ENCODE assay signal across 9 cellular contexts in the genomic region with DNA sequence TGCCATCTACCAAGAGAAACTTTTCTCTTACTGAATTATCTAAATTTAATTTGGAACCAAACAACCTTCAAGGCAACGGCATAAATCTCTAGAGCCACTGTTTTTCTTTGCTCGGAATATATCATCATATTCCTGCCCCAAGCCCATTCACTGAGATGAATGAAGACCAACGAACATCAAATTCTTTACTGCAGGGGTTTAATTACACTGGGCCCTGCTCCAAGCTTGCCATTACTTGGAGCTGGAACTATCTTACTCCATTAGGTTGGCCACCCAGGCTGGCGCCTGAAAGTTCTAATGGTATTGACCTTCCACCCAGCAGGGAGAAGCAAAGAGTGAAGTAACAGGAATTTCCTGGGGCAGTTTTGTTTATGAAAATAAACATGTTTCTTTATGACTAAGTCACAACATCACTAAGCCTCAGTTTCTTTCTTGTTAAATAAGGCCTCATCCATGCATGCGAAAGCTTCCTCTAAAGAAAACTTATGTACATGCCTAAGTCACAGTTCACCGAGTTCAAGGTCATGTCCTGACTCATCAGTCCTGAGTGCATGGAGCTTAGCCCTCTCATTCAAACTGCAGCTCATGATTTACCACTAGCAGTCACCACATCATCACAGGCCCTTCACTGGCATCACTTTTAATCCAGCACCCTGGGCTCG. TPM values are rescaled to one million over a fixed set of nuclear protein-coding genes. Genes with fewer than 3 reads are reported as not detected.
DNase-seq lines count a peak whose midpoint lies in the region; ATAC-seq and TF ChIP-seq lines count a peak whose summit lies in the region.
"Had no signal": no experiment of that assay in that cellular context is flagged by ENCODE, and none has a peak within 500 bp of the region (broad histone marks: within the 10 kb centered on the region; RNA-seq: fewer than 3 reads in every experiment).

No MANE protein-coding gene starts in this region.

- no peak overlapping the region for H2AFZ ChIP-seq in hepatocyte

- H3K36me3 ChIP-seq in HEK293 (ENCODE audit: control insufficient read depth in 2 of 2, insufficient read depth in 1 of 2, low read length in 2 of 2): peaks cover 0 to 4% of the 10 kb centered on the region in 2 experiments; a peak in 1 of 3 replicates
- no peaks in the 10 kb centered on the region for H3K36me3 ChIP-seq in hepatocyte (replicated peaks; ENCODE audit: insufficient read depth, low read depth)

- H3K9me3 ChIP-seq in HEK293 (ENCODE audit: control insufficient read depth, insufficient read depth, low read depth, low read length) (no peaks in the 10 kb centered on the region), hepatocyte (ENCODE audit: low read depth) (no peaks in the 10 kb centered on the region)

- H3K27ac ChIP-seq in HEK293 (ENCODE audit: extremely low read depth, low read depth, low read length) (peak overlapping the region; percentile 81), hepatocyte (no peak overlapping the region)

- no peaks in the 10 kb centered on the region for H4K20me1 ChIP-seq in hepatocyte (ENCODE audit: insufficient read depth, poor library complexity, severe bottlenecking)

- H3K4me2 ChIP-seq in hepatocyte: no peak overlapping the region

- TF ChIP-seq CTCF in HEK293 (tag by site-specific recombination; IDR thresholded peaks at IDR 0.05) (no peak), hepatocyte (IDR thresholded peaks at IDR 0.05; ENCODE audit: poor library complexity) (no peak)

- POLR2A ChIA-PET in HEK293 (lab: Yijun Ruan, JAX): interaction anchor here (1.0 to 2.5 kb wide), 7 partner anchors 15 to 158 kb away, joined by 3 to 16 read pairs (median 5); a partner anchor contains a TSS

- no peaks in the 10 kb centered on the region for H3K27me3 ChIP-seq in hepatocyte

- no peaks in the 10 kb centered on the region for H3K9me2 ChIP-seq in hepatocyte (replicated peaks; ENCODE audit: insufficient read depth)

- CTCF ChIA-PET in HEK293 (lab: Yijun Ruan, JAX): interaction anchor here (0.7 to 1.6 kb wide), 7 partner anchors 26 to 1950 kb away, joined by 3 to 4 read pairs (median 3); no protein-coding TSS in a partner anchor

- peaks cover 17% of the 10 kb centered on the region for H3K4me1 ChIP-seq in HEK293 (ENCODE audit: control insufficient read depth, insufficient read depth, low read length)
- peaks cover 4% of the 10 kb centered on the region for H3K4me1 ChIP-seq in hepatocyte (ENCODE audit: insufficient read depth)

- 81% methylated on average over 7 of the region's 7 CpGs for WGBS in hepatocyte (ENCODE audit: low lambda C conversion rate, missing lambda C conversion rate)

- ATAC-seq in GM18502 (IDR thresholded peaks at IDR 0.05; ENCODE audit: poor library complexity, unreplicated experiment): peak; percentile 77

- DNase-seq in NCI-H69 (lab: John Stamatoyannopoulos, UW) (peak; percentile 93), hepatocyte (ENCODE audit: low spot score) (peak; percentile 6), COLO668 (lab: John Stamatoyannopoulos, UW; ENCODE audit: unreplicated experiment) (no peak), GDM1 (lab: John Stamatoyannopoulos, UW) (no peak), mesenteric fat pad (ENCODE audit: low spot score) (no peak)
- DNase-seq in activated naive CD4-positive, alpha-beta T cell treated with anti-CD3 and anti-CD28 coated beads, Interleukin-2, amount 50 U/mL, for 16 hours: no peak
- DNase-seq: posterior cingulate gyrus had no signal

- H3K79me2 ChIP-seq in hepatocyte: no peaks in the 10 kb centered on the region

- H3K4me3 ChIP-seq in HEK293 (ENCODE audit: low read depth, low read length) (no peak overlapping the region), hepatocyte (no peak overlapping the region)

TF ChIP-seq in HEK293, 187 proteins besides CTCF, POLR2A, EP300 and RAD21 (continues in another document):
- TF ChIP-seq ZNF266 (tag by site-specific recombination; IDR thresholded peaks at IDR 0.05; ENCODE audit: low read depth) (no peak), ZNF223 (tag by site-specific recombination; IDR thresholded peaks at IDR 0.05) (no peak), ZNF664 (tag by site-specific recombination; IDR thresholded peaks at IDR 0.05) (no peak), ZNF792 (tag by site-specific recombination; IDR thresholded peaks at IDR 0.05) (no peak), ZNF324 (tag by site-specific recombination; IDR thresholded peaks at IDR 0.05) (peak; percentile 68), HOXD13 (CRISPR knock-in tag; IDR thresholded peaks at IDR 0.05; ENCODE audit: borderline replicate concordance) (no peak), SP7 (tag by site-specific recombination; IDR thresholded peaks at IDR 0.05) (peak; percentile 85), ZNF341 (tag by site-specific recombination; IDR thresholded peaks at IDR 0.05; ENCODE audit: low read depth) (peak; percentile 64), HOXC10 (CRISPR knock-in tag; IDR thresholded peaks at IDR 0.05) (no peak), OVOL3 (tag by site-specific recombination; IDR thresholded peaks at IDR 0.05) (peak; percentile 65; the same call in 1 of the 2 replicates), ZNF211 (tag by site-specific recombination; IDR thresholded peaks at IDR 0.05; ENCODE audit: low read depth) (no peak), ZNF366 (tag by site-specific recombination; conservative IDR thresholded peaks at IDR 0.05) (peak; percentile 70), ZFP41 (tag by site-specific recombination; IDR thresholded peaks at IDR 0.05; ENCODE audit: borderline replicate concordance) (no peak), KLF1 (tag by site-specific recombination; IDR thresholded peaks at IDR 0.05) (no peak), YY2 (tag by site-specific recombination; IDR thresholded peaks at IDR 0.05) (no peak)
- TF ChIP-seq, protein P1, sequence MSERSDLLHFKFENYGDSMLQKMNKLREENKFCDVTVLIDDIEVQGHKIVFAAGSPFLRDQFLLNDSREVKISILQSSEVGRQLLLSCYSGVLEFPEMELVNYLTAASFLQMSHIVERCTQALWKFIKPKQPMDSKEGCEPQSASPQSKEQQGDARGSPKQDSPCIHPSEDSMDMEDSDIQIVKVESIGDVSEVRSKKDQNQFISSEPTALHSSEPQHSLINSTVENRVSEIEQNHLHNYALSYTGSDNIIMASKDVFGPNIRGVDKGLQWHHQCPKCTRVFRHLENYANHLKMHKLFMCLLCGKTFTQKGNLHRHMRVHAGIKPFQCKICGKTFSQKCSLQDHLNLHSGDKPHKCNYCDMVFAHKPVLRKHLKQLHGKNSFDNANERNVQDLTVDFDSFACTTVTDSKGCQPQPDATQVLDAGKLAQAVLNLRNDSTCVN (tag by site-specific recombination; optimal IDR thresholded peaks at IDR 0.05): no peak
- TF ChIP-seq, protein P2, sequence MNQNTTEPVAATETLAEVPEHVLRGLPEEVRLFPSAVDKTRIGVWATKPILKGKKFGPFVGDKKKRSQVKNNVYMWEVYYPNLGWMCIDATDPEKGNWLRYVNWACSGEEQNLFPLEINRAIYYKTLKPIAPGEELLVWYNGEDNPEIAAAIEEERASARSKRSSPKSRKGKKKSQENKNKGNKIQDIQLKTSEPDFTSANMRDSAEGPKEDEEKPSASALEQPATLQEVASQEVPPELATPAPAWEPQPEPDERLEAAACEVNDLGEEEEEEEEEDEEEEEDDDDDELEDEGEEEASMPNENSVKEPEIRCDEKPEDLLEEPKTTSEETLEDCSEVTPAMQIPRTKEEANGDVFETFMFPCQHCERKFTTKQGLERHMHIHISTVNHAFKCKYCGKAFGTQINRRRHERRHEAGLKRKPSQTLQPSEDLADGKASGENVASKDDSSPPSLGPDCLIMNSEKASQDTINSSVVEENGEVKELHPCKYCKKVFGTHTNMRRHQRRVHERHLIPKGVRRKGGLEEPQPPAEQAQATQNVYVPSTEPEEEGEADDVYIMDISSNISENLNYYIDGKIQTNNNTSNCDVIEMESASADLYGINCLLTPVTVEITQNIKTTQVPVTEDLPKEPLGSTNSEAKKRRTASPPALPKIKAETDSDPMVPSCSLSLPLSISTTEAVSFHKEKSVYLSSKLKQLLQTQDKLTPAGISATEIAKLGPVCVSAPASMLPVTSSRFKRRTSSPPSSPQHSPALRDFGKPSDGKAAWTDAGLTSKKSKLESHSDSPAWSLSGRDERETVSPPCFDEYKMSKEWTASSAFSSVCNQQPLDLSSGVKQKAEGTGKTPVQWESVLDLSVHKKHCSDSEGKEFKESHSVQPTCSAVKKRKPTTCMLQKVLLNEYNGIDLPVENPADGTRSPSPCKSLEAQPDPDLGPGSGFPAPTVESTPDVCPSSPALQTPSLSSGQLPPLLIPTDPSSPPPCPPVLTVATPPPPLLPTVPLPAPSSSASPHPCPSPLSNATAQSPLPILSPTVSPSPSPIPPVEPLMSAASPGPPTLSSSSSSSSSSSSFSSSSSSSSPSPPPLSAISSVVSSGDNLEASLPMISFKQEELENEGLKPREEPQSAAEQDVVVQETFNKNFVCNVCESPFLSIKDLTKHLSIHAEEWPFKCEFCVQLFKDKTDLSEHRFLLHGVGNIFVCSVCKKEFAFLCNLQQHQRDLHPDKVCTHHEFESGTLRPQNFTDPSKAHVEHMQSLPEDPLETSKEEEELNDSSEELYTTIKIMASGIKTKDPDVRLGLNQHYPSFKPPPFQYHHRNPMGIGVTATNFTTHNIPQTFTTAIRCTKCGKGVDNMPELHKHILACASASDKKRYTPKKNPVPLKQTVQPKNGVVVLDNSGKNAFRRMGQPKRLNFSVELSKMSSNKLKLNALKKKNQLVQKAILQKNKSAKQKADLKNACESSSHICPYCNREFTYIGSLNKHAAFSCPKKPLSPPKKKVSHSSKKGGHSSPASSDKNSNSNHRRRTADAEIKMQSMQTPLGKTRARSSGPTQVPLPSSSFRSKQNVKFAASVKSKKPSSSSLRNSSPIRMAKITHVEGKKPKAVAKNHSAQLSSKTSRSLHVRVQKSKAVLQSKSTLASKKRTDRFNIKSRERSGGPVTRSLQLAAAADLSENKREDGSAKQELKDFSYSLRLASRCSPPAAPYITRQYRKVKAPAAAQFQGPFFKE (tag by site-specific recombination; IDR thresholded peaks at IDR 0.05; ENCODE audit: borderline replicate concordance): no peak
- TF ChIP-seq, protein P3, sequence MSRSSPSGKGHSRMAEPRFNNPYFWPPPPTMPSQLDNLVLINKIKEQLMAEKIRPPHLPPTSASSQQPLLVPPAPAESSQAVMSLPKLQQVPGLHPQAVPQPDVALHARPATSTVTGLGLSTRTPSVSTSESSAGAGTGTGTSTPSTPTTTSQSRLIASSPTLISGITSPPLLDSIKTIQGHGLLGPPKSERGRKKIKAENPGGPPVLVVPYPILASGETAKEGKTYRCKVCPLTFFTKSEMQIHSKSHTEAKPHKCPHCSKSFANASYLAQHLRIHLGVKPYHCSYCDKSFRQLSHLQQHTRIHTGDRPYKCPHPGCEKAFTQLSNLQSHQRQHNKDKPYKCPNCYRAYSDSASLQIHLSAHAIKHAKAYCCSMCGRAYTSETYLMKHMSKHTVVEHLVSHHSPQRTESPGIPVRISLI (tag by site-specific recombination; IDR thresholded peaks at IDR 0.05): no peak

RNA-seq across cellular contexts. Expression of a gene that starts 42.0 kb away (rescaled TPM):
- total RNA-seq in hepatocyte (109 and 117 TPM in 2 replicates), mesenteric fat pad (80.9 TPM)
- polyA plus RNA-seq in hepatocyte: 118 and 131 TPM in 2 replicates

RNA-seq across cellular contexts. Expression of a gene that starts 42.3 kb away (rescaled TPM):
- total RNA-seq in hepatocyte (38.7 and 43.3 TPM in 2 replicates), mesenteric fat pad (29.2 TPM)
- 25.2 and 31.8 TPM in 2 replicates for polyA plus RNA-seq in hepatocyte

Comparison
In these comparisons a context has a peak if more than half of its experiments do, and no peak if none do; other contexts are left out.
1. DNase-seq: peak in NCI-H69 (single experiment) and hepatocyte (single experiment); none in COLO668 (single experiment), activated naive CD4-positive, alpha-beta T cell treated with anti-CD3 and anti-CD28 coated beads, Interleukin-2, amount 50 U/mL, for 16 hours (single experiment), GDM1 (single experiment) and mesenteric fat pad (single experiment).